In the genomic region with DNA sequence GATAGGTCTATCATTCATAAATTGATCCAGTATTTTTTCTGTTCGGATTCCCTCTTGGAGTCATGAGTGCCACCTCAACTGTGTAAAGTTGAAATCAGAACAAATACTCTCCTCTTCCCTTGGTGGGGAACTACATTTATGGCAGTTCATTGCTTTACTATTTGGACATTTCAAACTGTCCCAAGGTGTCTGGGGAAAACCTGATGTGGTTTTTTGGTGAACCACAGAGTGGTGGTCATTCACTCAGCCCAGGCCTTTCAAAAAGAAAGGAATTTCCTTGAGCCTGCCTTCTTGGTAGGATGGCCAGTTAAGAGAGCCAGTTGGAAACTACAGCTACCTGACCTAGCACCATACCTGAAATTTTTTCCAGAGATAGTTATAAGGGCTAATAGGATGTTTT, we compare ENCODE assay signal across 22 cellular contexts. TPM values are rescaled to one million over a fixed set of nuclear protein-coding genes. Genes with fewer than 3 reads are reported as not detected.
DNase-seq lines count a peak whose midpoint lies in the region; ATAC-seq, FAIRE-seq and TF ChIP-seq lines count a peak whose summit lies in the region.
"Had no signal": no experiment of that assay in that cellular context is flagged by ENCODE, and none has a peak within 500 bp of the region (broad histone marks: within the 10 kb centered on the region; RNA-seq: fewer than 3 reads in every experiment).

No MANE protein-coding gene starts in this region.

- H3K79me2 ChIP-seq in GM23338 (replicated peaks; ENCODE audit: insufficient read depth) (no peaks in the 10 kb centered on the region), GM12878 (ENCODE audit: control insufficient read depth, insufficient read depth, low read length) (no peaks in the 10 kb centered on the region), trophoblast cell (ENCODE audit: control insufficient read depth, insufficient read depth, low read length, poor library complexity) (no peaks in the 10 kb centered on the region)

- TF ChIP-seq RAD21 in GM12878 (IDR thresholded peaks at IDR 0.05; ENCODE audit: insufficient read depth, low read depth, low read length) = no peak

- ATAC-seq in GM23338 = no peak
- ATAC-seq in GM12878 = peak; percentile 50
- no peak for ATAC-seq in gastroesophageal sphincter

- H2BK120ac ChIP-seq in trophoblast cell (ENCODE audit: insufficient read depth, low read length, poor library complexity) = no peak overlapping the region

- H3K9me2 ChIP-seq in GM23338 (ENCODE audit: insufficient read depth) = no peaks in the 10 kb centered on the region

- BruUV-seq in GM12878 (replicated peaks; lab: Mats Ljungman, UMichigan) = no TSS peak

- no peak for FAIRE-seq in GM12878 (lab: Jason Lieb, UNC)
- FAIRE-seq: A204.1, D721Med, GM12891, GM18507 had no signal

- no peaks in the 10 kb centered on the region for H3K4me1 Mint-ChIP-seq in GM23338
- H3K4me1 Mint-ChIP-seq: H9 had no signal

- no peak overlapping the region for H3K18ac ChIP-seq in trophoblast cell (ENCODE audit: low read length)

- peak overlapping the region; percentile 34; the same call in 1 of the 2 replicates for H2AFZ ChIP-seq in GM23338
- no peak overlapping the region for H2AFZ ChIP-seq in GM12878 (ENCODE audit: control insufficient read depth, low read depth, low read length)
- no peak overlapping the region for H2AFZ ChIP-seq in trophoblast cell (ENCODE audit: insufficient read depth, low read length, poor library complexity)

- no peak overlapping the region for H4K12ac ChIP-seq in trophoblast cell (ENCODE audit: low read depth, low read length)

- no peaks in the 10 kb centered on the region for H3K36me3 Mint-ChIP-seq in GM23338 (ENCODE audit: low read depth)

- SMC1A ChIA-PET in GM12878 (lab: Charles Lee; ENCODE audit: uncharacterized antibody, unreplicated experiment) = interaction anchor here (1.2 kb wide), 1 partner anchor 13 kb away, joined by 3 read pairs; no protein-coding TSS in a partner anchor

- H3K27ac ChIP-seq in GM23338 (ENCODE audit: low read depth) = no peak overlapping the region
- H3K27ac ChIP-seq in GM12878 (ENCODE audit: control insufficient read depth, insufficient read depth) = no peak overlapping the region
- H3K27ac ChIP-seq in trophoblast cell (ENCODE audit: low read depth, low read length) = no peak overlapping the region
- H3K27ac ChIP-seq in vagina = no peak overlapping the region
- H3K27ac ChIP-seq in dorsolateral prefrontal cortex = no peak overlapping the region
- no peak overlapping the region for H3K27ac ChIP-seq in gastroesophageal sphincter
- H3K27ac ChIP-seq: C4-2B, KMS-11 had no signal

- H2AK5ac ChIP-seq in trophoblast cell (ENCODE audit: low read length) = no peak overlapping the region

- no peak overlapping the region for H3K4me3 Mint-ChIP-seq in GM23338
- H3K4me3 Mint-ChIP-seq: CD4-positive, alpha-beta T cell; H9 had no signal

- no peak overlapping the region for H4K8ac ChIP-seq in trophoblast cell (ENCODE audit: low read depth, low read length)

- H3K27me3 ChIP-seq in GM23338 (ENCODE audit: insufficient read depth) (no peaks in the 10 kb centered on the region), GM12878 (replicated peaks in 1 of 2; ENCODE audit: control insufficient read depth in 2 of 2, insufficient read depth in 2 of 2, low read length in 1 of 2) (no peaks in the 10 kb centered on the region), trophoblast cell (ENCODE audit: insufficient read depth, low read length) (no peaks in the 10 kb centered on the region), vagina (no peaks in the 10 kb centered on the region), dorsolateral prefrontal cortex (peaks cover 0 to 2% (median 0%) of the 10 kb centered on the region in 45 donors), gastroesophageal sphincter (no peaks in the 10 kb centered on the region)

- H4K91ac ChIP-seq in trophoblast cell (ENCODE audit: low read depth, low read length) = no peak overlapping the region

- H2BK12ac ChIP-seq in trophoblast cell (ENCODE audit: low read length) = no peak overlapping the region

- H3K9me3 Mint-ChIP-seq in GM23338 = no peaks in the 10 kb centered on the region
- H3K9me3 Mint-ChIP-seq: CD4-positive, alpha-beta T cell; H9 had no signal

- H3K4me2 ChIP-seq in GM23338 (no peak overlapping the region), GM12878 (ENCODE audit: control insufficient read depth, insufficient read depth) (no peak overlapping the region), trophoblast cell (ENCODE audit: low read length) (no peak overlapping the region)
- H3K4me2 ChIP-seq: KMS-11 had no signal

- RAD21 ChIA-PET in GM12878 (lab: Charles Lee; ENCODE audit: unreplicated experiment) = no interaction called here

- H4K20me1 ChIP-seq in GM23338 (replicated peaks; ENCODE audit: insufficient read depth) (no peaks in the 10 kb centered on the region; the same call in 1 of the 2 replicates), GM12878 (ENCODE audit: control insufficient read depth, insufficient read depth) (no peaks in the 10 kb centered on the region)

- in situ Hi-C loops in GM12878 (cut with MboI) = no loop called here

- H3K79me1 ChIP-seq in trophoblast cell (ENCODE audit: low read length) = no peaks in the 10 kb centered on the region

- 0% methylated on average over 1 of the region's 1 CpG for WGBS in GM12878 (ENCODE audit: insufficient coverage, insufficient replicate concordance, low lambda C conversion rate, missing lambda C conversion rate)
- no CpG with 5 or more reads among the region's 1 CpG for WGBS in trophoblast cell (ENCODE audit: extremely low coverage, insufficient coverage, insufficient read length)
- 100% methylated on average over 1 of the region's 1 CpG; no CpG with 5 or more reads in 1 of the 2 donors for WGBS in gastroesophageal sphincter (ENCODE audit: low coverage in 1 of 2), 2 donors

- intact Hi-C loops in GM12878 (cut with micrococcal nuclease; ENCODE audit: unreplicated experiment) (no loop called here), vagina (cut with DNase I) (no loop called here), dorsolateral prefrontal cortex (cut with DNase I) (no loop called here)

- H3K27ac Mint-ChIP-seq in GM23338 = no peak overlapping the region
- H3K27ac Mint-ChIP-seq: CD4-positive, alpha-beta T cell; H9 had no signal

- H3K4ac ChIP-seq in trophoblast cell (ENCODE audit: low read depth, low read length) = no peak overlapping the region

- H3K36me3 ChIP-seq in GM23338 (ENCODE audit: insufficient read depth) (no peaks in the 10 kb centered on the region), GM12878 (ENCODE audit: control insufficient read depth in 2 of 2, insufficient read depth in 2 of 2, low read length in 1 of 2) (no peaks in the 10 kb centered on the region), trophoblast cell (ENCODE audit: control insufficient read depth in 1 of 2, insufficient read depth in 2 of 2, low read length in 2 of 2) (no peaks in the 10 kb centered on the region), vagina (no peaks in the 10 kb centered on the region), gastroesophageal sphincter (no peaks in the 10 kb centered on the region)

- TF ChIP-seq EP300 in GM12878 (IDR thresholded peaks at IDR 0.05; ENCODE audit: borderline replicate concordance in 1 of 2, control insufficient read depth in 1 of 2, low read depth in 2 of 2, low read length in 2 of 2) (no peak), gastroesophageal sphincter (IDR thresholded peaks at IDR 0.05) (no peak)

- H3K9me3 ChIP-seq in GM12878 (replicated peaks; ENCODE audit: control insufficient read depth, insufficient read depth, low read length) = no peaks in the 10 kb centered on the region
- H3K9me3 ChIP-seq in trophoblast cell (ENCODE audit: insufficient read depth, low read depth, low read length) = no peaks in the 10 kb centered on the region
- H3K9me3 ChIP-seq in vagina = no peaks in the 10 kb centered on the region
- no peaks in the 10 kb centered on the region for H3K9me3 ChIP-seq in gastroesophageal sphincter
- H3K9me3 ChIP-seq: Caco-2 had no signal

- no peak overlapping the region for H3K4me3 ChIP-seq in GM23338
- H3K4me3 ChIP-seq in GM12878 = no peak overlapping the region
- H3K4me3 ChIP-seq in trophoblast cell (ENCODE audit: low read depth, low read length) = no peak overlapping the region
- no peak overlapping the region for H3K4me3 ChIP-seq in vagina
- no peak overlapping the region for H3K4me3 ChIP-seq in dorsolateral prefrontal cortex
- H3K4me3 ChIP-seq in gastroesophageal sphincter = no peak overlapping the region

- H3K23ac ChIP-seq in trophoblast cell (ENCODE audit: low read length) = no peak overlapping the region

- CTCF ChIA-PET in GM12878 (lab: Yijun Ruan, JAX) = no interaction called here

- no peak overlapping the region for H2BK5ac ChIP-seq in trophoblast cell (ENCODE audit: low read depth, low read length, poor library complexity)

- no peaks in the 10 kb centered on the region for H3F3A ChIP-seq in GM23338 (replicated peaks; ENCODE audit: low read depth)

- POLR2A ChIA-PET in GM12878 (lab: Charles Lee) = no interaction called here

- H3K4me1 ChIP-seq in GM23338 (ENCODE audit: insufficient read depth) = no peaks in the 10 kb centered on the region
- no peaks in the 10 kb centered on the region for H3K4me1 ChIP-seq in GM12878 (ENCODE audit: control insufficient read depth, insufficient read depth, low read length)
- no peaks in the 10 kb centered on the region for H3K4me1 ChIP-seq in trophoblast cell (ENCODE audit: control insufficient read depth in 1 of 2, insufficient read depth in 2 of 2, low read length in 2 of 2)
- no peaks in the 10 kb centered on the region for H3K4me1 ChIP-seq in vagina
- no peaks in the 10 kb centered on the region for H3K4me1 ChIP-seq in gastroesophageal sphincter
- H3K4me1 ChIP-seq: Caco-2 had no signal

- H3K9ac ChIP-seq in GM12878 (ENCODE audit: control insufficient read depth, insufficient read depth, low read length) (no peak overlapping the region), trophoblast cell (ENCODE audit: low read length) (no peak overlapping the region)
- H3K9ac ChIP-seq: KMS-11 had no signal

- H3K27me3 Mint-ChIP-seq in GM23338 (ENCODE audit: insufficient read depth, low read depth, poor library complexity) = no peaks in the 10 kb centered on the region
- H3K27me3 Mint-ChIP-seq: CD4-positive, alpha-beta T cell had no signal

- H3K14ac ChIP-seq in trophoblast cell (ENCODE audit: low read length) = no peak overlapping the region

- DNase-seq in GM23338 (ENCODE audit: low spot score) = no peak
- DNase-seq in M059J (ENCODE audit: low read depth) = peak; percentile 24
- no peak for DNase-seq in GM12878 (ENCODE audit: low read depth, low spot score)
- DNase-seq in trophoblast cell = peak; percentile 14 to 73
- no peak for DNase-seq in vagina (ENCODE audit: extremely low spot score in 2 of 2)
- DNase-seq in dorsolateral prefrontal cortex = no peak
- DNase-seq in AG08395 (ENCODE audit: low spot score) = no peak
- DNase-seq: ACHN; AML-193; Caco-2; CD4-positive, alpha-beta T cell; DMS79; GF-D8; GOT3; H9 had no signal

- TF ChIP-seq POLR2A in GM12878 (IDR thresholded peaks at IDR 0.05; ENCODE audit: low read depth, low read length) = no peak
- TF ChIP-seq POLR2A in vagina (IDR thresholded peaks at IDR 0.05) = no peak
- TF ChIP-seq POLR2A in gastroesophageal sphincter (IDR thresholded peaks at IDR 0.05) = no peak

- TF ChIP-seq CTCF in GM23338 (conservative IDR thresholded peaks at IDR 0.05; ENCODE audit: low read depth in 2 of 2) (no peak), GM12878 (IDR thresholded peaks at IDR 0.05 in 2 of 3, conservative IDR thresholded peaks at IDR 0.05 in 1 of 3; ENCODE audit: control insufficient read depth in 2 of 3, extremely low read depth in 1 of 3, insufficient read depth in 1 of 3, low read depth in 3 of 3, low read length in 3 of 3) (no peak), vagina (IDR thresholded peaks at IDR 0.05) (no peak), dorsolateral prefrontal cortex (IDR thresholded peaks at IDR 0.05 in 54 of 56, conservative IDR thresholded peaks at IDR 0.05 in 2 of 56; ENCODE audit: low read depth in 1 of 56, partially characterized antibody in 56 of 56) (no peak), gastroesophageal sphincter (IDR thresholded peaks at IDR 0.05) (no peak)

RNA-seq across cellular contexts. Expression of a gene that starts 59.0 kb away (rescaled TPM):
- total RNA-seq in GM23338 (2014; rRNA removed; shearing (Covaris generic)) = 0.80 and 1.2 TPM in 2 replicates
- 0.42 and 0.53 TPM in 2 replicates for polyA plus RNA-seq in GM23338 (2016; fragmentation: Nextera tagmentation; extraction: Ambion mirVana)
- total RNA-seq in M059J (2014; rRNA removed; shearing (Covaris generic)) = 5.3 and 5.6 TPM in 2 replicates
- total RNA-seq in GM12878 (2013; cell fraction: nucleolus; rRNA removed) = 18.7 and 21.3 TPM in 2 replicates
- 1.3 and 2.3 TPM in 2 replicates for total RNA-seq in GM12878 (2014; rRNA removed)
- 1.7 and 2.1 TPM in 2 replicates for total RNA-seq in GM12878 (2014; rRNA removed; fragmentation: Illumina TruSeq; extraction: Trizol)
- 2.5 and 2.6 TPM in 2 replicates for total RNA-seq in GM12878 (2021)
- polyA plus RNA-seq in GM12878 (2011; ENCODE audit: low read depth) = 1.5 TPM
- polyA plus RNA-seq in GM12878 (2011; rRNA removed) = 12.2 and 13.9 TPM in 2 replicates
- polyA plus RNA-seq in GM12878 (2011; cell fraction: cytosol; rRNA removed) = 10.9 and 13.6 TPM in 2 replicates
- 20.7 and 22.5 TPM in 2 replicates for polyA plus RNA-seq in GM12878 (2011; cell fraction: nucleus; rRNA removed)
- polyA plus RNA-seq in GM12878 (2012) = 0.53 and 0.60 TPM in 2 replicates
- polyA plus RNA-seq in GM12878 (2014; fragmentation: Illumina TruSeq; extraction: Trizol) = 1.6 and 2.1 TPM in 2 replicates
- polyA plus RNA-seq in GM12878 (2014; fragmentation: Nextera tagmentation; extraction: Ambion mirVana) = 1 to 10 TPM in 1 of 2 experiments, under 1 TPM in 1; 0.40 to 1.1 TPM
- 2.1 and 2.2 TPM in 2 replicates for polyA plus RNA-seq in GM12878 (2014; rRNA removed)
- 1 to 10 TPM; 1.6 to 1.7 TPM for polyA plus RNA-seq in GM12878 (2016; fragmentation: Nextera tagmentation; extraction: Ambion mirVana)
- polyA minus RNA-seq in GM12878 (2011; rRNA and poly(A)+ RNA removed) = 21.0 and 23.6 TPM in 2 replicates
- polyA minus RNA-seq in GM12878 (2011; cell fraction: cytosol; rRNA and poly(A)+ RNA removed) = 5.8 and 7.8 TPM in 2 replicates
- 8.7 and 10.6 TPM in 2 replicates for polyA minus RNA-seq in GM12878 (2011; cell fraction: nucleus; rRNA and poly(A)+ RNA removed)
- polyA plus RNA-seq in trophoblast cell (2013) = 0.07 and 0.14 TPM in 2 replicates
- total RNA-seq in vagina = 2.9 TPM
- total RNA-seq in dorsolateral prefrontal cortex = 10 to 100 TPM in 119 of 120 experiments, 1 to 10 TPM in 1; 8.0 to 92.3 (median 31.9) TPM
- 10 to 100 TPM in 2 of 4 donors, 1 to 10 TPM in 2; 5.6 to 18.4 (median 8.2) TPM for total RNA-seq in gastroesophageal sphincter

Comparison
In these comparisons a context has a peak if more than half of its experiments do, and no peak if none do; other contexts are left out.
1. DNase-seq: peak in M059J (single experiment) and trophoblast cell (2 of 2); none in GM23338 (single experiment), GM12878 (single experiment), vagina (0 of 2), dorsolateral prefrontal cortex (0 of 10) and AG08395 (single experiment).